20 cellular contexts compared by ENCODE assay signal in the genomic region with DNA sequence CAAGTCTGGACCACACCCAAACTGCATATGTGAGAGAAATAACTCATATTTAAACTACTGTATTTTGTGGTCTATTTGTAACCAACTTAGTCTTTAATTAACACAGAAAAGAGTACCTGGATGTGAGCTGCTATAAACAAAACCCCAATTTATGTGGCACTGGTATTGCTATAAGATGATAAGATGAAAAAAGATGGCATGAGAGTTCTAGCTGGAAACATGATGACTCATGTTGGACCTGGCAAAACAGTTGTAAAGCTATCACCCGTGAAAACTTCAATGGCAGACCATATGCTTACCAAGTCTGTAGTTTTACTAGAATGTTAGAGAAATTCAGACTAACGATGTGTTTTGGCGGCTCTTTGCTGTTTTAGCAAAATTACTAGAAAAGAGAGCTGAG.
DNase-seq lines count a peak whose midpoint lies in the region; ATAC-seq, FAIRE-seq and TF ChIP-seq lines count a peak whose summit lies in the region.
"Had no signal": no experiment of that assay in that cellular context is flagged by ENCODE, and none has a peak within 500 bp of the region (broad histone marks: within the 10 kb centered on the region; RNA-seq: fewer than 3 reads in every experiment).

No MANE protein-coding gene starts in this region.

- no peaks in the 10 kb centered on the region for H3K36me3 ChIP-seq in trophoblast cell (ENCODE audit: control insufficient read depth in 1 of 2, insufficient read depth in 2 of 2, low read length in 2 of 2)
- H3K36me3 ChIP-seq: ascending aorta, sigmoid colon had no signal

- H4K12ac ChIP-seq in trophoblast cell (ENCODE audit: low read depth, low read length) = no peak overlapping the region

- H4K91ac ChIP-seq in trophoblast cell (ENCODE audit: low read depth, low read length) = no peak overlapping the region

- H3K18ac ChIP-seq in trophoblast cell (ENCODE audit: low read length) = no peak overlapping the region

- H2BK120ac ChIP-seq in trophoblast cell (ENCODE audit: insufficient read depth, low read length, poor library complexity) = no peak overlapping the region

- H3K4me3 ChIP-seq in choroid plexus epithelial cell (ENCODE audit: low read depth, low read length) (no peak overlapping the region), trophoblast cell (ENCODE audit: low read depth, low read length) (no peak overlapping the region)
- H3K4me3 ChIP-seq: ascending aorta, mucosa of descending colon, sigmoid colon, SK-N-MC had no signal

- no peak overlapping the region for H4K8ac ChIP-seq in trophoblast cell (ENCODE audit: low read depth, low read length)

- H3K23ac ChIP-seq in trophoblast cell (ENCODE audit: low read length) = no peak overlapping the region

- H3K27me3 ChIP-seq in trophoblast cell (ENCODE audit: insufficient read depth, low read length) = no peaks in the 10 kb centered on the region
- H3K27me3 ChIP-seq: ascending aorta, sigmoid colon had no signal

- no peak for TF ChIP-seq CTCF in choroid plexus epithelial cell (conservative IDR thresholded peaks at IDR 0.05; ENCODE audit: low read depth, low read length)

- no peak overlapping the region for H3K4me2 ChIP-seq in trophoblast cell (ENCODE audit: low read length)

- WGBS in trophoblast cell (ENCODE audit: extremely low coverage, insufficient coverage, insufficient read length) = no CpG with 5 or more reads among the region's 3 CpGs

- H3K9me3 ChIP-seq in trophoblast cell (ENCODE audit: insufficient read depth, low read depth, low read length) = no peaks in the 10 kb centered on the region
- H3K9me3 ChIP-seq: ascending aorta, mucosa of descending colon, sigmoid colon had no signal

- no peak overlapping the region for H2BK12ac ChIP-seq in trophoblast cell (ENCODE audit: low read length)

- no peak overlapping the region for H3K14ac ChIP-seq in trophoblast cell (ENCODE audit: low read length)

- ATAC-seq in HG03439 (IDR thresholded peaks at IDR 0.05; ENCODE audit: unreplicated experiment) = no peak
- ATAC-seq: left lobe of liver, mucosa of descending colon had no signal

- H2BK5ac ChIP-seq in trophoblast cell (ENCODE audit: low read depth, low read length, poor library complexity) = no peak overlapping the region

- no peaks in the 10 kb centered on the region for H3K79me2 ChIP-seq in trophoblast cell (ENCODE audit: control insufficient read depth, insufficient read depth, low read length, poor library complexity)

- no peak overlapping the region for H3K27ac ChIP-seq in trophoblast cell (ENCODE audit: low read depth, low read length)
- H3K27ac ChIP-seq: ascending aorta, SK-N-MC had no signal

- DNase-seq in EL = peak; percentile 9
- peak; percentile 33 for DNase-seq in NCI-H446 treated with DMSO at 0.1 percent for 48 hours (lab: John Stamatoyannopoulos, UW)
- DNase-seq in choroid plexus epithelial cell (ENCODE audit: low read depth) = peak; percentile 30
- DNase-seq in iris pigment epithelial cell (ENCODE audit: low read depth) = peak; percentile 57
- DNase-seq in trophoblast cell = no peak
- no peak for DNase-seq in frontal cortex (ENCODE audit: low spot score in 2 of 2)
- DNase-seq in effector CD4-positive, alpha-beta T cell = no peak
- DNase-seq: activated CD4-positive, alpha-beta T cell treated with anti-CD3 and anti-CD28 coated beads, Interleukin-2, amount 10 ng/mL, durations not matched to agents 24 days and 14 days; activated CD8-positive, alpha-beta memory T cell treated with anti-CD3 and anti-CD28 coated beads, Interleukin-2, amount 50 U/mL, for 4 hours; activated naive CD4-positive, alpha-beta T cell; CD4-positive, alpha-beta memory T cell; mucosa of descending colon; NCI-H2081; NCI-H526; sigmoid colon; stimulated activated CD4-positive, alpha-beta T cell treated with anti-CD3 and anti-CD28 coated beads, Interleukin-4, amount 100 ng/mL, for 1 hour had no signal

- peaks cover 0 to 2% of the 10 kb centered on the region in 2 experiments for H3K4me1 ChIP-seq in trophoblast cell (ENCODE audit: control insufficient read depth in 1 of 2, insufficient read depth in 2 of 2, low read length in 2 of 2)
- H3K4me1 ChIP-seq: ascending aorta, sigmoid colon had no signal

- no peaks in the 10 kb centered on the region for H3K79me1 ChIP-seq in trophoblast cell (ENCODE audit: low read length)

- no peak overlapping the region for H2AK5ac ChIP-seq in trophoblast cell (ENCODE audit: low read length)

- H3K9ac ChIP-seq in trophoblast cell (ENCODE audit: low read length) = no peak overlapping the region

- no peak overlapping the region for H2AFZ ChIP-seq in trophoblast cell (ENCODE audit: insufficient read depth, low read length, poor library complexity)

- FAIRE-seq in frontal cortex (lab: Jason Lieb, UNC) = no peak

- H3K4ac ChIP-seq in trophoblast cell (ENCODE audit: low read depth, low read length) = no peak overlapping the region

Comparison
In these comparisons a context has a peak if more than half of its experiments do, and no peak if none do; other contexts are left out.
1. DNase-seq: peak in EL (single experiment), NCI-H446 treated with DMSO at 0.1 percent for 48 hours (single experiment), choroid plexus epithelial cell (single experiment) and iris pigment epithelial cell (single experiment); none in trophoblast cell (0 of 2), frontal cortex (0 of 2) and effector CD4-positive, alpha-beta T cell (single experiment).